ENCODE assay signal across 24 cellular contexts in genomic region chr19:23482829-23483228, GRCh38.
"Had no signal": no experiment of that assay in that cellular context is flagged by ENCODE, and none has a peak within 500 bp of the region (broad histone marks: within the 10 kb centered on the region; RNA-seq: fewer than 3 reads in every experiment).

No MANE protein-coding gene starts in this region.

- H3K36me3 ChIP-seq: left lung, sigmoid colon, stomach, suprapubic skin, tibial nerve had no signal

- H3K4me1 Mint-ChIP-seq: naive thymus-derived CD4-positive, alpha-beta T cell; neural crest cell; stimulated activated memory B cell treated with anti-CD40 and anti-IgM and Interleukin-4, amounts not matched to agents 10 μg/mL and 1 μg/mL and 100 μg/mL, for 72 hours had no signal

- H3K27me3 ChIP-seq: foreskin keratinocyte, left lung, sigmoid colon, stomach, suprapubic skin, tibial nerve had no signal

- DNase-seq: activated CD4-positive, alpha-beta memory T cell treated with anti-CD3 and anti-CD28 coated beads for 36 hours; activated CD4-positive, alpha-beta T cell treated with anti-CD3 and anti-CD28 coated beads for 4 hours; activated CD4-positive, CD25-positive, alpha-beta regulatory T cell; activated effector memory CD4-positive, alpha-beta T cell treated with Interleukin-2 at 50 U/mL for 16 hours; activated naive CD4-positive, alpha-beta T cell treated with anti-CD3 and anti-CD28 coated beads for 36 hours; activated T-cell treated with anti-CD3 and anti-CD28 coated beads, Interleukin-2, amount 50 U/mL, for 72 hours; amygdala; cerebellar nuclear complex; cortex of kidney; kidney; left lung; naive thymus-derived CD4-positive, alpha-beta T cell; posterior cingulate gyrus; sigmoid colon; stimulated activated CD4-positive, alpha-beta T cell treated with anti-CD3 and anti-CD28 coated beads, Interleukin-15, amount 100 ng/mL, for 24 hours; stomach; T1000 had no signal

- H3K4me3 Mint-ChIP-seq: activated CD4-positive, alpha-beta memory T cell treated with anti-CD3 and anti-CD28 coated beads for 36 hours; activated naive CD4-positive, alpha-beta T cell treated with anti-CD3 and anti-CD28 coated beads for 36 hours; activated T-cell treated with anti-CD3 and anti-CD28 coated beads, Interleukin-2, amount 50 U/mL, for 72 hours; naive thymus-derived CD4-positive, alpha-beta T cell; neural crest cell; stimulated activated memory B cell treated with anti-CD40 and anti-IgM and Interleukin-4, amounts not matched to agents 10 μg/mL and 1 μg/mL and 100 μg/mL, for 72 hours had no signal

- H3K36me3 Mint-ChIP-seq: naive thymus-derived CD4-positive, alpha-beta T cell; stimulated activated memory B cell treated with anti-CD40 and anti-IgM and Interleukin-4, amounts not matched to agents 10 μg/mL and 1 μg/mL and 100 μg/mL, for 72 hours had no signal

- ATAC-seq: activated T-cell treated with anti-CD3 and anti-CD28 coated beads, Interleukin-2, amount 50 U/mL, for 72 hours; foreskin keratinocyte; left lung; naive thymus-derived CD4-positive, alpha-beta T cell; stimulated activated memory B cell treated with anti-CD40 and anti-IgM and Interleukin-4, amounts not matched to agents 10 μg/mL and 1 μg/mL and 100 μg/mL, for 72 hours had no signal

- H3K27ac ChIP-seq: foreskin keratinocyte, left lung, sigmoid colon, stomach, suprapubic skin, tibial nerve had no signal

- H3K27ac Mint-ChIP-seq: activated CD4-positive, alpha-beta memory T cell treated with anti-CD3 and anti-CD28 coated beads for 36 hours; activated naive CD4-positive, alpha-beta T cell treated with anti-CD3 and anti-CD28 coated beads for 36 hours; activated T-cell treated with anti-CD3 and anti-CD28 coated beads, Interleukin-2, amount 50 U/mL, for 72 hours; naive thymus-derived CD4-positive, alpha-beta T cell; stimulated activated memory B cell treated with anti-CD40 and anti-IgM and Interleukin-4, amounts not matched to agents 10 μg/mL and 1 μg/mL and 100 μg/mL, for 72 hours had no signal

- H3K4me3 ChIP-seq: left lung, lung, sigmoid colon, smooth muscle cell, stomach, suprapubic skin, tibial nerve had no signal

- H3K4me2 ChIP-seq: smooth muscle cell had no signal

- H3K9me3 ChIP-seq: sigmoid colon had no signal

- H3K4me1 ChIP-seq: foreskin keratinocyte, left lung, sigmoid colon, stomach, suprapubic skin, tibial nerve had no signal
